Comparison of ENCODE assay signal across 24 cellular contexts in genomic region chr2:171592026-171592555, GRCh38.
DNase-seq lines count a peak whose midpoint lies in the region; ATAC-seq and TF ChIP-seq lines count a peak whose summit lies in the region.
"Had no signal": no experiment of that assay in that cellular context is flagged by ENCODE, and none has a peak within 500 bp of the region (broad histone marks: within the 10 kb centered on the region; RNA-seq: fewer than 3 reads in every experiment).

No MANE protein-coding gene starts in this region.

- no peak overlapping the region for H3K4me3 ChIP-seq in fibroblast of the aortic adventitia (ENCODE audit: low read depth, low read length)
- no peak overlapping the region for H3K4me3 ChIP-seq in OCI-LY7 (ENCODE audit: low read depth, low read length, poor library complexity, severe bottlenecking)
- H3K4me3 ChIP-seq: BLaER1, body of pancreas, Peyer's patch had no signal

- no peaks in the 10 kb centered on the region for H3K9me2 ChIP-seq in OCI-LY7 (ENCODE audit: insufficient read depth, low read length)

- no peak overlapping the region for H2AFZ ChIP-seq in OCI-LY7 (ENCODE audit: low read length)

- POLR2A ChIA-PET in OCI-LY7 (lab: Charles Lee): interaction anchor here (0.6 to 0.7 kb wide), 2 partner anchors 11 to 312 kb away, joined by 3 to 4 read pairs; no protein-coding TSS in a partner anchor

- no peaks in the 10 kb centered on the region for H3K9me3 ChIP-seq in OCI-LY7 (ENCODE audit: low read length)
- H3K9me3 ChIP-seq: body of pancreas had no signal

- peak overlapping the region; percentile 80 for H3K4me3 Mint-ChIP-seq in HFFc6
- H3K4me3 Mint-ChIP-seq: activated naive CD4-positive, alpha-beta T cell treated with anti-CD3 and anti-CD28 coated beads, Interleukin-2, amount 10 ng/mL, durations not matched to agents 7 days and 5 days; dendritic cell treated with granulocyte-macrophage colony-stimulating factor and Interleukin-4, amounts not matched to agents 40 ng/mL and 50 ng/mL, for 4 days; nephron; type B pancreatic cell had no signal

- no peaks in the 10 kb centered on the region for H3K4me1 ChIP-seq in OCI-LY7 (ENCODE audit: insufficient read depth, low read length, poor library complexity, severe bottlenecking)
- H3K4me1 ChIP-seq: BLaER1, body of pancreas, heart right ventricle, Peyer's patch had no signal

- H3K27ac ChIP-seq in OCI-LY7 (ENCODE audit: low read depth, low read length, poor library complexity, severe bottlenecking): no peak overlapping the region
- H3K27ac ChIP-seq: BLaER1, body of pancreas, heart right ventricle, Peyer's patch had no signal

- H3K4me1 Mint-ChIP-seq in HFFc6 (ENCODE audit: low read depth): peaks cover 19% of the 10 kb centered on the region
- H3K4me1 Mint-ChIP-seq: activated naive CD4-positive, alpha-beta T cell treated with anti-CD3 and anti-CD28 coated beads, Interleukin-2, amount 10 ng/mL, durations not matched to agents 7 days and 5 days; nephron had no signal

- intact Hi-C loops in OCI-LY7 (cut with micrococcal nuclease; ENCODE audit: unreplicated experiment): no loop called here

- H3K27ac Mint-ChIP-seq in HFFc6: no peak overlapping the region
- H3K27ac Mint-ChIP-seq: activated naive CD4-positive, alpha-beta T cell treated with anti-CD3 and anti-CD28 coated beads, Interleukin-2, amount 10 ng/mL, durations not matched to agents 7 days and 5 days; dendritic cell treated with granulocyte-macrophage colony-stimulating factor and Interleukin-4, amounts not matched to agents 40 ng/mL and 50 ng/mL, for 4 days; nephron; type B pancreatic cell had no signal

- H4K20me1 ChIP-seq in OCI-LY7 (ENCODE audit: insufficient read depth, low read length): no peaks in the 10 kb centered on the region
- H4K20me1 ChIP-seq: BLaER1 had no signal

- ATAC-seq in GM19035 (IDR thresholded peaks at IDR 0.05; ENCODE audit: unreplicated experiment): no peak
- ATAC-seq: body of pancreas, heart right ventricle had no signal

- H3K27me3 Mint-ChIP-seq in HFFc6 (ENCODE audit: insufficient read depth): peaks cover 13% of the 10 kb centered on the region
- H3K27me3 Mint-ChIP-seq: dendritic cell treated with granulocyte-macrophage colony-stimulating factor and Interleukin-4, amounts not matched to agents 40 ng/mL and 50 ng/mL, for 4 days had no signal

- H3K36me3 Mint-ChIP-seq in HFFc6 (ENCODE audit: low read depth): no peaks in the 10 kb centered on the region
- H3K36me3 Mint-ChIP-seq: activated naive CD4-positive, alpha-beta T cell treated with anti-CD3 and anti-CD28 coated beads, Interleukin-2, amount 10 ng/mL, durations not matched to agents 7 days and 5 days; type B pancreatic cell had no signal

- BruUV-seq in OCI-LY7 (replicated peaks; lab: Mats Ljungman, UMichigan): no TSS peak

- CTCF ChIA-PET in OCI-LY7 (lab: Charles Lee; ENCODE audit: unreplicated experiment): no interaction called here

- H3K79me2 ChIP-seq in OCI-LY7 (ENCODE audit: insufficient read depth, low read depth, low read length): no peaks in the 10 kb centered on the region

- no peaks in the 10 kb centered on the region; the same call in 1 of the 2 replicates for H3K9me3 Mint-ChIP-seq in HFFc6
- H3K9me3 Mint-ChIP-seq: dendritic cell treated with granulocyte-macrophage colony-stimulating factor and Interleukin-4, amounts not matched to agents 40 ng/mL and 50 ng/mL, for 4 days; nephron; type B pancreatic cell had no signal

- H3K36me3 ChIP-seq in OCI-LY7 (ENCODE audit: insufficient read depth, low read length): no peaks in the 10 kb centered on the region
- H3K36me3 ChIP-seq: BLaER1, heart right ventricle, Peyer's patch had no signal

- H3K4me2 ChIP-seq in OCI-LY7 (ENCODE audit: low read length): no peak overlapping the region
- H3K4me2 ChIP-seq: BLaER1 had no signal

- TF ChIP-seq CTCF in HFFc6 (IDR thresholded peaks at IDR 0.05): no peak
- TF ChIP-seq CTCF in fibroblast of the aortic adventitia (IDR thresholded peaks at IDR 0.05; ENCODE audit: insufficient read depth, low read length): no peak
- no peak for TF ChIP-seq CTCF in OCI-LY7 (conservative IDR thresholded peaks at IDR 0.05; ENCODE audit: low read length)

- DNase-seq in AG08395 (ENCODE audit: low spot score) (peak; percentile 5), HFFc6 (no peak), RPMI8226 (peak; percentile 15), fibroblast of the aortic adventitia (ENCODE audit: low read depth) (peak; percentile 27), NAMALWA (ENCODE audit: low spot score) (no peak), glomerular visceral epithelial cell (ENCODE audit: extremely low spot score) (no peak), OCI-LY7 (ENCODE audit: low spot score) (no peak)
- DNase-seq: activated CD4-positive, alpha-beta T cell treated with anti-CD3 and anti-CD28 coated beads for 48 hours; activated naive CD4-positive, alpha-beta T cell treated with anti-CD3 and anti-CD28 coated beads, Interleukin-2, amount 10 ng/mL, durations not matched to agents 7 days and 5 days; activated T-cell treated with anti-CD3 and anti-CD28 coated beads for 4 hours; erythroblast; heart right ventricle; islet precursor cell; KG1; mesendoderm; NCI-H510A treated with DMSO at 0.1 percent for 48 hours; Peyer's patch; stimulated activated naive CD4-positive, alpha-beta T cell treated with Interleukin-2 at 50 U/mL for 16 hours had no signal

Comparison
In these comparisons a context has a peak if more than half of its experiments do, and no peak if none do; other contexts are left out.
1. DNase-seq: peak in AG08395 (single experiment), RPMI8226 (single experiment) and fibroblast of the aortic adventitia (single experiment); none in HFFc6 (single experiment), NAMALWA (single experiment), glomerular visceral epithelial cell (single experiment) and OCI-LY7 (single experiment).